ENCODE assay signal across 8 cellular contexts in the genomic region with DNA sequence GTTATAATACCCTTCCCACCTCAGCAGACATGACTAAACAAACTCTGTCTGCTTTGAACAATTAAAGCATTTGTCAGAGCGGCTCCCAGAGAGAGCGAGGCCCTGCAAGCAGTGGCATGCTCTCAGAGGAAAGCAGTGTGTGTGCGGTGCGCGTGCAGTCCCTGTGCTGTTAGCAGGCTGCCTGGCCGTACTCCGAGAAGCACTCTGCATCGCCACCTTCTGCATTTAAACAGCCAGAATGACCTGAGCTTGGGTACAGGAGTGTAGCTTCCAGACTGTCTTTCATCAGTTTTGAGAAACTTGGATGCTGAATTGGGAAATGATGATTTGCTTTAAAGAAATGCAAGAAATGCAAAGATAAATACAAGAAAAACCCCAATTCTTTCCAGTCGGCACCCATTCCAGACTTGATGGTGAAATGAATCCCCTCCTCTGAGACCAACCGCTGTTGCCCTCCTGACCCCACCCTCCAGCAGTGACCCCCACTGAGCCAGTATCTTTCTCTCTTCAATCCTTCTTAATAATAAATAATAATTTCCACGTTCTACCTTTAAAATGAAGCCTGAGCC.
A peak's percentile ranks its signal among the peaks of the same experiment; 100 is the strongest.
DNase-seq lines count a peak whose midpoint lies in the region; ATAC-seq, FAIRE-seq and TF ChIP-seq lines count a peak whose summit lies in the region.

No MANE protein-coding gene starts in this region.

- H3K4me2 ChIP-seq in keratinocyte (ENCODE audit: control insufficient read depth, extremely low read depth, insufficient read depth, low read depth, low read length), result peak overlapping the region; percentile 39

- no peaks in the 10 kb centered on the region for H3K27me3 ChIP-seq in keratinocyte (ENCODE audit: control insufficient read depth, extremely low read depth, insufficient read depth, low read length)
- no peaks in the 10 kb centered on the region for H3K27me3 ChIP-seq in upper lobe of right lung

- FAIRE-seq in keratinocyte (lab: Jason Lieb, UNC), result peak; percentile 100
- no peak for FAIRE-seq in D721Med (lab: Jason Lieb, UNC)

- H3K9ac ChIP-seq in keratinocyte (ENCODE audit: control insufficient read depth, extremely low read depth, insufficient read depth, low read length), result peak overlapping the region; percentile 2

- H2AFZ ChIP-seq in keratinocyte (ENCODE audit: control insufficient read depth, low read length), result no peak overlapping the region

- H3K4me3 ChIP-seq in keratinocyte (ENCODE audit: control insufficient read depth in 2 of 3, extremely low read depth in 1 of 3, insufficient read depth in 2 of 3, low read depth in 1 of 3, low read length in 3 of 3) (no peak overlapping the region), upper lobe of right lung (no peak overlapping the region)

- H3K27ac ChIP-seq in keratinocyte (ENCODE audit: control insufficient read depth, insufficient read depth, low read length) (peak overlapping the region; percentile 68), upper lobe of right lung (no peak overlapping the region)

- DNase-seq in NCI-H2081 (lab: John Stamatoyannopoulos, UW) (peak; percentile 13 to 23), NCI-H2081 treated with DMSO at 0.1 percent for 48 hours (lab: John Stamatoyannopoulos, UW) (no peak), astrocyte of the hippocampus (ENCODE audit: low read depth, low spot score) (peak; percentile 96), keratinocyte (ENCODE audit: low read depth, low spot score) (peak; percentile 57), upper lobe of right lung (peak; percentile 39), D721Med (ENCODE audit: insufficient read length, low spot score) (no peak)

- H3K36me3 ChIP-seq in keratinocyte (ENCODE audit: control insufficient read depth in 2 of 2, extremely low read depth in 1 of 2, insufficient read depth in 2 of 2, low read length in 2 of 2) (no peaks in the 10 kb centered on the region), upper lobe of right lung (no peaks in the 10 kb centered on the region)

- intact Hi-C loops in upper lobe of right lung (cut with DNase I), result no loop called here

- peak; percentile 35 to 79 (median 49) for TF ChIP-seq CTCF in keratinocyte (optimal IDR thresholded peaks at IDR 0.05 in 1 of 3, IDR thresholded peaks at IDR 0.05 in 1 of 3, conservative IDR thresholded peaks at IDR 0.05 in 1 of 3; ENCODE audit: extremely low read depth in 1 of 3, insufficient read depth in 2 of 3, low read length in 3 of 3)
- TF ChIP-seq CTCF in upper lobe of right lung (IDR thresholded peaks at IDR 0.05), result no peak
- TF ChIP-seq CTCF in D721Med (IDR thresholded peaks at IDR 0.05; ENCODE audit: insufficient read depth, missing control alignments), result no peak

- H3K9me1 ChIP-seq in keratinocyte (ENCODE audit: control insufficient read depth, extremely low read depth, insufficient read depth, low read length), result no peaks in the 10 kb centered on the region

- no peaks in the 10 kb centered on the region for H4K20me1 ChIP-seq in keratinocyte (ENCODE audit: control insufficient read depth, extremely low read depth, insufficient read depth, low read length)

- ATAC-seq in upper lobe of right lung (no peak), GM19455 (IDR thresholded peaks at IDR 0.05; ENCODE audit: unreplicated experiment) (no peak), GM18858 (IDR thresholded peaks at IDR 0.05; ENCODE audit: unreplicated experiment) (no peak)

- H3K4me1 ChIP-seq in keratinocyte (ENCODE audit: control insufficient read depth, extremely low read depth, insufficient read depth, low read length) (peaks cover 22% of the 10 kb centered on the region), upper lobe of right lung (no peaks in the 10 kb centered on the region)

- H3K9me3 ChIP-seq in keratinocyte (ENCODE audit: control insufficient read depth, low read depth, low read length), result no peaks in the 10 kb centered on the region
- H3K9me3 ChIP-seq in upper lobe of right lung, result no peaks in the 10 kb centered on the region

- dilution Hi-C loops in keratinocyte (cut with MboI; ENCODE audit: extremely low pct_ligation_motif_present, low sequenced_read_pairs), result no loop called here

- no peaks in the 10 kb centered on the region for H3K79me2 ChIP-seq in keratinocyte (ENCODE audit: control insufficient read depth, insufficient read depth, low read length)

Comparison
In these comparisons a context has a peak if more than half of its experiments do, and no peak if none do; other contexts are left out.
1. DNase-seq: peak in NCI-H2081 (2 of 2), astrocyte of the hippocampus (single experiment), keratinocyte (single experiment) and upper lobe of right lung (single experiment); none in NCI-H2081 treated with DMSO at 0.1 percent for 48 hours (single experiment) and D721Med (single experiment).
2. CTCF ChIP-seq: peak in keratinocyte (3 of 3); none in upper lobe of right lung (single experiment) and D721Med (single experiment).